In genomic region chr9:134130503-134131375, GRCh38 we compare ENCODE assay signal across 8 cellular contexts. TPM values are rescaled to one million over a fixed set of nuclear protein-coding genes. Genes with fewer than 3 reads are reported as not detected.
DNase-seq lines count a peak whose midpoint lies in the region; ATAC-seq, FAIRE-seq and TF ChIP-seq lines count a peak whose summit lies in the region.
"Had no signal": no experiment of that assay in that cellular context is flagged by ENCODE, and none has a peak within 500 bp of the region (broad histone marks: within the 10 kb centered on the region; RNA-seq: fewer than 3 reads in every experiment).

No MANE protein-coding gene starts in this region.

- DNase-seq in GM12878 (ENCODE audit: low read depth, low spot score) (no peak), keratinocyte (ENCODE audit: low read depth, low spot score) (no peak), testis (peak; percentile 41), T-helper 17 cell (no peak), GOT3 (lab: John Stamatoyannopoulos, UW) (no peak), cerebellar nuclear complex (lab: John Stamatoyannopoulos, UW) (no peak)
- DNase-seq: activated CD8-positive, alpha-beta memory T cell treated with anti-CD3 and anti-CD28 coated beads for 24 hours had no signal

- no peak overlapping the region for H3K4me3 Mint-ChIP-seq in T-helper 17 cell

- RAD21 ChIA-PET in GM12878 (lab: Charles Lee; ENCODE audit: unreplicated experiment): interaction anchor here (0.8 kb wide), 1 partner anchor 136 kb away, joined by 5 read pairs; no protein-coding TSS in a partner anchor

- in situ Hi-C loops in GM12878 (cut with MboI): no loop called here

- H3K36me3 ChIP-seq in GM12878 (ENCODE audit: control insufficient read depth in 2 of 2, insufficient read depth in 2 of 2, low read length in 1 of 2) (no peaks in the 10 kb centered on the region), keratinocyte (ENCODE audit: control insufficient read depth in 2 of 2, extremely low read depth in 1 of 2, insufficient read depth in 2 of 2, low read length in 2 of 2) (no peaks in the 10 kb centered on the region), testis (ENCODE audit: low read depth, missing control alignments) (no peaks in the 10 kb centered on the region)

- H3K4me3 ChIP-seq in GM12878 (no peak overlapping the region), keratinocyte (ENCODE audit: control insufficient read depth in 2 of 3, extremely low read depth in 1 of 3, insufficient read depth in 2 of 3, low read depth in 1 of 3, low read length in 3 of 3) (peak overlapping the region in 1 of 3 experiments; percentile 17), testis (no peak overlapping the region)

- CTCF ChIA-PET in GM12878 (lab: Yijun Ruan, JAX): no interaction called here

- SMC1A ChIA-PET in GM12878 (lab: Charles Lee; ENCODE audit: uncharacterized antibody, unreplicated experiment): no interaction called here

- TF ChIP-seq EP300 in Ishikawa (IDR thresholded peaks at IDR 0.05; ENCODE audit: borderline replicate concordance) (no peak; the same call in 1 of the 2 replicates), GM12878 (IDR thresholded peaks at IDR 0.05; ENCODE audit: borderline replicate concordance in 1 of 2, control insufficient read depth in 1 of 2, low read depth in 2 of 2, low read length in 2 of 2) (no peak)

- TF ChIP-seq RAD21 in Ishikawa (IDR thresholded peaks at IDR 0.05; ENCODE audit: low read depth) (no peak), GM12878 (IDR thresholded peaks at IDR 0.05; ENCODE audit: insufficient read depth, low read depth, low read length) (no peak)

- H3K27ac Mint-ChIP-seq in T-helper 17 cell: no peak overlapping the region

- intact Hi-C loops in GM12878 (cut with micrococcal nuclease; ENCODE audit: unreplicated experiment): no loop called here
- intact Hi-C loops in testis (cut with DNase I; ENCODE audit: low total_unique reads): no loop called here

- no peak for ATAC-seq in GM12878
- no peak for ATAC-seq in T-helper 17 cell

- H3K9me3 ChIP-seq in GM12878 (replicated peaks; ENCODE audit: control insufficient read depth, insufficient read depth, low read length): no peaks in the 10 kb centered on the region
- H3K9me3 ChIP-seq in keratinocyte (ENCODE audit: control insufficient read depth, low read depth, low read length): no peaks in the 10 kb centered on the region
- H3K9me3 ChIP-seq in testis: no peaks in the 10 kb centered on the region
- no peaks in the 10 kb centered on the region for H3K9me3 ChIP-seq in T-helper 17 cell (ENCODE audit: control insufficient read depth, low read length, poor library complexity, severe bottlenecking)

- dilution Hi-C loops in keratinocyte (cut with MboI; ENCODE audit: extremely low pct_ligation_motif_present, low sequenced_read_pairs): no loop called here

- TF ChIP-seq CTCF in GM12878 (IDR thresholded peaks at IDR 0.05 in 2 of 3, conservative IDR thresholded peaks at IDR 0.05 in 1 of 3; ENCODE audit: control insufficient read depth in 2 of 3, extremely low read depth in 1 of 3, insufficient read depth in 1 of 3, low read depth in 3 of 3, low read length in 3 of 3) (no peak), keratinocyte (optimal IDR thresholded peaks at IDR 0.05 in 1 of 3, IDR thresholded peaks at IDR 0.05 in 1 of 3, conservative IDR thresholded peaks at IDR 0.05 in 1 of 3; ENCODE audit: extremely low read depth in 1 of 3, insufficient read depth in 2 of 3, low read length in 3 of 3) (no peak), testis (IDR thresholded peaks at IDR 0.05) (no peak)

- TF ChIP-seq POLR2A in GM12878 (IDR thresholded peaks at IDR 0.05; ENCODE audit: low read depth, low read length) (no peak), testis (IDR thresholded peaks at IDR 0.05) (no peak)

- POLR2A ChIA-PET in GM12878 (lab: Charles Lee): no interaction called here

- H3K4me2 ChIP-seq in GM12878 (ENCODE audit: control insufficient read depth, insufficient read depth) (no peak overlapping the region), keratinocyte (ENCODE audit: control insufficient read depth, extremely low read depth, insufficient read depth, low read depth, low read length) (peak overlapping the region; percentile 49)

- no peaks in the 10 kb centered on the region for H3K36me3 Mint-ChIP-seq in T-helper 17 cell (ENCODE audit: low read depth)

- peaks cover 3% of the 10 kb centered on the region for H3K79me2 ChIP-seq in GM12878 (ENCODE audit: control insufficient read depth, insufficient read depth, low read length)
- H3K79me2 ChIP-seq in keratinocyte (ENCODE audit: control insufficient read depth, insufficient read depth, low read length): no peaks in the 10 kb centered on the region

- no peak for FAIRE-seq in GM12878 (lab: Jason Lieb, UNC)
- FAIRE-seq in keratinocyte (lab: Jason Lieb, UNC): no peak

- H4K20me1 ChIP-seq in GM12878 (ENCODE audit: control insufficient read depth, insufficient read depth) (no peaks in the 10 kb centered on the region), keratinocyte (ENCODE audit: control insufficient read depth, extremely low read depth, insufficient read depth, low read length) (no peaks in the 10 kb centered on the region)

- H3K27ac ChIP-seq in GM12878 (ENCODE audit: control insufficient read depth, insufficient read depth) (no peak overlapping the region), keratinocyte (ENCODE audit: control insufficient read depth, insufficient read depth, low read length) (no peak overlapping the region), testis (no peak overlapping the region)

- H3K9ac ChIP-seq in GM12878 (ENCODE audit: control insufficient read depth, insufficient read depth, low read length): no peak overlapping the region
- H3K9ac ChIP-seq in keratinocyte (ENCODE audit: control insufficient read depth, extremely low read depth, insufficient read depth, low read length): no peak overlapping the region

- no peak overlapping the region for H2AFZ ChIP-seq in GM12878 (ENCODE audit: control insufficient read depth, low read depth, low read length)
- peak overlapping the region; percentile 83 for H2AFZ ChIP-seq in keratinocyte (ENCODE audit: control insufficient read depth, low read length)

- H3K27me3 Mint-ChIP-seq in T-helper 17 cell: no peaks in the 10 kb centered on the region

- 43% methylated on average over 23 of the region's 23 CpGs for WGBS in GM12878 (ENCODE audit: insufficient coverage, insufficient replicate concordance, low lambda C conversion rate, missing lambda C conversion rate)
- 51 to 70% methylated on average over 13 to 23 of the region's 23 CpGs for WGBS in testis, 2 donors

- H3K9me1 ChIP-seq in keratinocyte (ENCODE audit: control insufficient read depth, extremely low read depth, insufficient read depth, low read length): no peaks in the 10 kb centered on the region

- H3K27me3 ChIP-seq in GM12878 (replicated peaks in 1 of 2; ENCODE audit: control insufficient read depth in 2 of 2, insufficient read depth in 2 of 2, low read length in 1 of 2) (peaks cover 1 to 4% of the 10 kb centered on the region in 2 experiments; a peak in 3 of 4 replicates), keratinocyte (ENCODE audit: control insufficient read depth, extremely low read depth, insufficient read depth, low read length) (no peaks in the 10 kb centered on the region), testis (no peaks in the 10 kb centered on the region)

- peaks cover 15% of the 10 kb centered on the region for H3K4me1 Mint-ChIP-seq in T-helper 17 cell

- H3K4me1 ChIP-seq in GM12878 (ENCODE audit: control insufficient read depth, insufficient read depth, low read length) (no peaks in the 10 kb centered on the region; the same call in none of the 2 replicates), keratinocyte (ENCODE audit: control insufficient read depth, extremely low read depth, insufficient read depth, low read length) (peaks cover 16% of the 10 kb centered on the region), testis (peaks cover 17% of the 10 kb centered on the region)

- BruUV-seq in GM12878 (replicated peaks; lab: Mats Ljungman, UMichigan): no TSS peak

RNA-seq across cellular contexts. Expression of gene WDR5, which starts 5.1 kb away (rescaled TPM):
- 25.9 and 34.3 TPM in 2 replicates for total RNA-seq in GM12878 (2013; cell fraction: nucleolus; rRNA removed)
- total RNA-seq in GM12878 (2014; rRNA removed) (27.6 and 33.2 TPM in 2 replicates), GM12878 (2014; rRNA removed; fragmentation: Illumina TruSeq; extraction: Trizol) (24.0 and 27.0 TPM in 2 replicates), GM12878 (2021) (43.7 and 43.9 TPM in 2 replicates), testis (10 to 100 TPM; 52.4 to 54.9 TPM), T-helper 17 cell (10 to 100 TPM; 18.3 to 18.4 TPM)
- polyA plus RNA-seq in GM12878 (2011; ENCODE audit: low read depth): 13.2 TPM
- polyA plus RNA-seq in GM12878 (2011; rRNA removed) (25.5 and 29.0 TPM in 2 replicates), GM12878 (2014; fragmentation: Illumina TruSeq; extraction: Trizol) (30.7 and 33.1 TPM in 2 replicates), GM12878 (2014; fragmentation: Nextera tagmentation; extraction: Ambion mirVana) (1 to 10 TPM; 1.4 to 3.8 TPM), GM12878 (2014; rRNA removed) (37.1 and 44.9 TPM in 2 replicates), GM12878 (2016; fragmentation: Nextera tagmentation; extraction: Ambion mirVana) (10 to 100 TPM; 36.9 to 42.7 TPM), keratinocyte (20.3 to 41.8 TPM (median 31.2 TPM) in 3 replicates), testis (ENCODE audit: insufficient read depth, low read depth, low replicate concordance) (91.4 TPM)
- 33.1 and 40.0 TPM in 2 replicates for polyA plus RNA-seq in GM12878 (2011; cell fraction: cytosol; rRNA removed)
- 61.7 and 83.0 TPM in 2 replicates for polyA plus RNA-seq in GM12878 (2011; cell fraction: nucleus; rRNA removed)
- polyA plus RNA-seq in GM12878 (2012): 22.4 and 23.7 TPM in 2 replicates
- 16.2 and 21.2 TPM in 2 replicates for polyA minus RNA-seq in GM12878 (2011; rRNA and poly(A)+ RNA removed)
- 12.0 and 14.2 TPM in 2 replicates for polyA minus RNA-seq in GM12878 (2011; cell fraction: cytosol; rRNA and poly(A)+ RNA removed)
- 20.9 and 31.9 TPM in 2 replicates for polyA minus RNA-seq in GM12878 (2011; cell fraction: nucleus; rRNA and poly(A)+ RNA removed)
- 5.2 TPM for polyA plus RNA-seq in keratinocyte (2011; ENCODE audit: low read depth)
- 29.4 and 29.9 TPM in 2 replicates for polyA plus RNA-seq in keratinocyte (2011; cell fraction: cytosol; rRNA removed)
- polyA plus RNA-seq in keratinocyte (2011; cell fraction: nucleus; rRNA removed): 44.8 and 44.9 TPM in 2 replicates
- 16.1 and 34.1 TPM in 2 replicates for polyA plus RNA-seq in keratinocyte (2012; ENCODE audit: low replicate concordance)
- 13.5 to 36.0 TPM (median 17.8 TPM) in 3 replicates for polyA minus RNA-seq in keratinocyte
- 16.1 TPM for polyA minus RNA-seq in keratinocyte (2011; cell fraction: cytosol; rRNA and poly(A)+ RNA removed)
- polyA minus RNA-seq in keratinocyte (2011; cell fraction: nucleus; rRNA and poly(A)+ RNA removed): 13.5 and 18.4 TPM in 2 replicates

RNA-seq across cellular contexts. Expression of gene RNU6ATAC, which starts 33.6 kb away (rescaled TPM):
- total RNA-seq in GM12878 (2013; cell fraction: nucleolus; rRNA removed): not detected in 2 replicates
- not detected in 2 replicates for total RNA-seq in GM12878 (2014; rRNA removed)
- 184 and 189 TPM in 2 replicates for total RNA-seq in GM12878 (2014; rRNA removed; fragmentation: Illumina TruSeq; extraction: Trizol)
- 69.7 and 89.7 TPM in 2 replicates for total RNA-seq in GM12878 (2021)
- not detected for polyA plus RNA-seq in GM12878 (2011; ENCODE audit: low read depth)
- not detected in 2 replicates for polyA plus RNA-seq in GM12878 (2011; rRNA removed)
- polyA plus RNA-seq in GM12878 (2011; cell fraction: cytosol; rRNA removed): not detected in 2 replicates
- not detected in 2 replicates for polyA plus RNA-seq in GM12878 (2011; cell fraction: nucleus; rRNA removed)
- polyA plus RNA-seq in GM12878 (2012): not detected in 2 replicates
- polyA plus RNA-seq in GM12878 (2014; fragmentation: Illumina TruSeq; extraction: Trizol): not detected in 2 replicates
- not detected for polyA plus RNA-seq in GM12878 (2014; fragmentation: Nextera tagmentation; extraction: Ambion mirVana)
- not detected in 2 replicates for polyA plus RNA-seq in GM12878 (2014; rRNA removed)
- polyA plus RNA-seq in GM12878 (2016; fragmentation: Nextera tagmentation; extraction: Ambion mirVana): not detected
- under 0.01 and 1,618 TPM in 2 replicates for polyA minus RNA-seq in GM12878 (2011; rRNA and poly(A)+ RNA removed)
- 495 and 1,333 TPM in 2 replicates for polyA minus RNA-seq in GM12878 (2011; cell fraction: cytosol; rRNA and poly(A)+ RNA removed)
- under 0.01 TPM in 2 replicates for polyA minus RNA-seq in GM12878 (2011; cell fraction: nucleus; rRNA and poly(A)+ RNA removed)
- not detected in 3 replicates for polyA plus RNA-seq in keratinocyte
- polyA plus RNA-seq in keratinocyte (2011; ENCODE audit: low read depth): not detected
- polyA plus RNA-seq in keratinocyte (2011; cell fraction: cytosol; rRNA removed): not detected in 2 replicates
- polyA plus RNA-seq in keratinocyte (2011; cell fraction: nucleus; rRNA removed): not detected in 2 replicates
- polyA plus RNA-seq in keratinocyte (2012; ENCODE audit: low replicate concordance): not detected in 2 replicates
- polyA minus RNA-seq in keratinocyte: under 0.01 TPM in 3 replicates
- not detected for polyA minus RNA-seq in keratinocyte (2011; cell fraction: cytosol; rRNA and poly(A)+ RNA removed)
- polyA minus RNA-seq in keratinocyte (2011; cell fraction: nucleus; rRNA and poly(A)+ RNA removed): not detected in 2 replicates
- total RNA-seq in testis: not detected
- polyA plus RNA-seq in testis (ENCODE audit: insufficient read depth, low read depth, low replicate concordance): not detected
- total RNA-seq in T-helper 17 cell: 10 to 100 TPM; 66.4 to 90.1 TPM
